In genomic region chr2:121902616-121903015, GRCh38 we compare ENCODE assay signal across 16 cellular contexts.
A peak's percentile ranks its signal among the peaks of the same experiment; 100 is the strongest.
DNase-seq lines count a peak whose midpoint lies in the region; ATAC-seq, FAIRE-seq and TF ChIP-seq lines count a peak whose summit lies in the region.
"Had no signal": no experiment of that assay in that cellular context is flagged by ENCODE, and none has a peak within 500 bp of the region (broad histone marks: within the 10 kb centered on the region; RNA-seq: fewer than 3 reads in every experiment).

No MANE protein-coding gene starts in this region.

- H3K9me3 Mint-ChIP-seq in T-helper 1 cell treated with Interleukin-12 subunit alpha and Interleukin-12 subunit beta and Interleukin-4 antibody, amounts not matched to agents 30 μg/mL and 1 μg/mL, for 36 hours, result no peaks in the 10 kb centered on the region
- H3K9me3 Mint-ChIP-seq: nephron had no signal

- no peaks in the 10 kb centered on the region for H3K79me2 ChIP-seq in SU-DHL-6 (ENCODE audit: insufficient read depth, low read length)

- H3K9me2 ChIP-seq in SU-DHL-6 (replicated peaks; ENCODE audit: insufficient read depth, low read length), result no peaks in the 10 kb centered on the region

- peak overlapping the region; percentile 6 for H2AFZ ChIP-seq in SU-DHL-6 (ENCODE audit: low read depth, low read length, severe bottlenecking)

- H4K20me1 ChIP-seq in SU-DHL-6 (ENCODE audit: low read depth, low read length), result no peaks in the 10 kb centered on the region

- no peak for TF ChIP-seq POLR2A in testis (IDR thresholded peaks at IDR 0.05)
- no peak for TF ChIP-seq POLR2A in H54 (IDR thresholded peaks at IDR 0.05; ENCODE audit: low read depth, low read length)

- TF ChIP-seq CTCF in SU-DHL-6 (IDR thresholded peaks at IDR 0.05; ENCODE audit: insufficient read depth, low read length, poor library complexity, severe bottlenecking) (no peak), heart right ventricle (IDR thresholded peaks at IDR 0.05) (no peak), testis (IDR thresholded peaks at IDR 0.05) (no peak)

- H3K27me3 Mint-ChIP-seq in T-helper 1 cell treated with Interleukin-12 subunit alpha and Interleukin-12 subunit beta and Interleukin-4 antibody, amounts not matched to agents 30 μg/mL and 1 μg/mL, for 36 hours (ENCODE audit: low read depth), result no peaks in the 10 kb centered on the region

- H3K4me1 Mint-ChIP-seq in T-helper 1 cell treated with Interleukin-12 subunit alpha and Interleukin-12 subunit beta and Interleukin-4 antibody, amounts not matched to agents 30 μg/mL and 1 μg/mL, for 36 hours (ENCODE audit: low read depth), result peaks cover 1% of the 10 kb centered on the region

- in situ Hi-C loops in HAP-1 (cut with MboI; ENCODE audit: low sequenced_read_pairs), result no loop called here

- peak in 6 of 8 donors; percentile 3 to 42 (median 22) for ATAC-seq in heart right ventricle
- ATAC-seq: PC-3 had no signal

- DNase-seq in T-helper 1 cell (no peak), heart right ventricle (peak; percentile 17 to 26), testis (peak; percentile 34), cerebellar nuclear complex (lab: John Stamatoyannopoulos, UW) (no peak), H54 (ENCODE audit: insufficient read length, low spot score) (no peak), HAP-1 (ENCODE audit: low spot score in 2 of 2) (no peak)
- DNase-seq: activated CD4-positive, alpha-beta T cell treated with anti-CD3 and anti-CD28 coated beads, Interleukin-2, amount 50 U/mL, for 48 hours; activated naive CD4-positive, alpha-beta T cell treated with Interleukin-2 at 50 U/mL for 16 hours; PC-3; substantia nigra had no signal

- H3K9me3 ChIP-seq in SU-DHL-6 (ENCODE audit: insufficient read depth, low read length) (no peaks in the 10 kb centered on the region), heart right ventricle (peaks cover 0 to 6% (median 0%) of the 10 kb centered on the region in 11 donors), testis (no peaks in the 10 kb centered on the region), HAP-1 (no peaks in the 10 kb centered on the region)
- H3K9me3 ChIP-seq: A549, Caco-2 had no signal

- H3K27me3 ChIP-seq in SU-DHL-6 (ENCODE audit: low read length) (no peaks in the 10 kb centered on the region), heart right ventricle (peaks cover 0 to 20% (median 0%) of the 10 kb centered on the region in 7 donors), testis (no peaks in the 10 kb centered on the region), HAP-1 (ENCODE audit: low read depth) (no peaks in the 10 kb centered on the region)

- no peak overlapping the region for H3K27ac ChIP-seq in SU-DHL-6 (ENCODE audit: low read depth, low read length)
- H3K27ac ChIP-seq in heart right ventricle, result peak overlapping the region; percentile 9 to 77 (median 66)
- peak overlapping the region in 1 of 2 donors; percentile 60 for H3K27ac ChIP-seq in testis
- H3K27ac ChIP-seq: A549 had no signal

- peak overlapping the region; percentile 43 for H3K4me2 ChIP-seq in SU-DHL-6 (ENCODE audit: low read depth, low read length, poor library complexity, severe bottlenecking)
- H3K4me2 ChIP-seq: A549 had no signal

- intact Hi-C loops in heart right ventricle (cut with DNase I), result no loop called here
- intact Hi-C loops in testis (cut with DNase I; ENCODE audit: low total_unique reads), result no loop called here

- peak overlapping the region; percentile 15 for H3K4me3 ChIP-seq in SU-DHL-6 (ENCODE audit: insufficient read depth, low read length, poor library complexity, severe bottlenecking)
- H3K4me3 ChIP-seq in heart right ventricle, result peak overlapping the region in 9 of 10 donors; percentile 2 to 54 (median 41)
- peak overlapping the region; percentile 51 to 61 for H3K4me3 ChIP-seq in testis
- H3K4me3 ChIP-seq in HAP-1, result no peak overlapping the region
- H3K4me3 ChIP-seq: A549 had no signal

- FAIRE-seq in H54 (lab: Jason Lieb, UNC), result no peak
- FAIRE-seq: A549, bronchial epithelial cell had no signal

- H3K36me3 ChIP-seq in SU-DHL-6 (ENCODE audit: low read length) (no peaks in the 10 kb centered on the region), heart right ventricle (no peaks in the 10 kb centered on the region), testis (ENCODE audit: low read depth, missing control alignments) (no peaks in the 10 kb centered on the region), HAP-1 (replicated peaks) (no peaks in the 10 kb centered on the region)

- 49 to 59% methylated on average over 13 of the region's 13 CpGs for WGBS in heart right ventricle, 2 donors
- 43 to 50% methylated on average over 11 to 13 of the region's 13 CpGs for WGBS in testis, 2 donors

- H3K9ac ChIP-seq in SU-DHL-6 (ENCODE audit: low read length), result peak overlapping the region; percentile 47

- H3K4me1 ChIP-seq in heart right ventricle (peaks cover 0 to 8% (median 0%) of the 10 kb centered on the region in 9 donors), testis (no peaks in the 10 kb centered on the region), HAP-1 (no peaks in the 10 kb centered on the region)
- H3K4me1 ChIP-seq: A549, Caco-2 had no signal

- no peak overlapping the region for H3K27ac Mint-ChIP-seq in T-helper 1 cell treated with Interleukin-12 subunit alpha and Interleukin-12 subunit beta and Interleukin-4 antibody, amounts not matched to agents 30 μg/mL and 1 μg/mL, for 36 hours

- peak overlapping the region; percentile 16 for H3K4me3 Mint-ChIP-seq in T-helper 1 cell treated with Interleukin-12 subunit alpha and Interleukin-12 subunit beta and Interleukin-4 antibody, amounts not matched to agents 30 μg/mL and 1 μg/mL, for 36 hours
- H3K4me3 Mint-ChIP-seq: nephron had no signal

- H3K36me3 Mint-ChIP-seq in T-helper 1 cell treated with Interleukin-12 subunit alpha and Interleukin-12 subunit beta and Interleukin-4 antibody, amounts not matched to agents 30 μg/mL and 1 μg/mL, for 36 hours (ENCODE audit: low read depth), result no peaks in the 10 kb centered on the region

- no peaks in the 10 kb centered on the region for H3F3A ChIP-seq in SU-DHL-6 (ENCODE audit: insufficient read depth)

Comparison
In these comparisons a context has a peak if more than half of its experiments do, and no peak if none do; other contexts are left out.
1. DNase-seq: peak in heart right ventricle (2 of 2) and testis (single experiment); none in T-helper 1 cell (0 of 5), cerebellar nuclear complex (0 of 2), H54 (single experiment) and HAP-1 (0 of 2).